20 cellular contexts compared by ENCODE assay signal in the genomic region with DNA sequence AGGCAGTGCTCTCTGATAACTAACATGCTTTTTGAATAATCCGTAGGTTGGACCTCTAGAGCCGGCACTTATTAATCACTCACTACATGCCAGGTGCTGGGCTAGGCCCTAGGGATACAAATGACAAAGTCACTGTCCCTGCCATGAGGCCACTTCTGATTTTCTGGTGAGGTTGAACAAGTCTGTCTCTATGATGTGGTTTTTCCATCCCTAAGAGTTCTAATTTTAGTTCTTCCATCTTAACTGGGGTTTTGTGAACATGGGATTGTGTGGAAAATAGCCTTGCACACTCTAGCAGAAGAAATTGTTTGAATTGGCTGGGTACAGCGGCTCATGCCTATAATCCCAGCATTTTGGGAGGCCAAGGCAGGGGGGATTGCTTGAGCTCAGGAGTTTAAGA.
DNase-seq lines count a peak whose midpoint lies in the region; ATAC-seq and TF ChIP-seq lines count a peak whose summit lies in the region.
"Had no signal": no experiment of that assay in that cellular context is flagged by ENCODE, and none has a peak within 500 bp of the region (broad histone marks: within the 10 kb centered on the region; RNA-seq: fewer than 3 reads in every experiment).

No MANE protein-coding gene starts in this region.

- no peak overlapping the region for H3K27ac ChIP-seq in Karpas-422 (ENCODE audit: low read length)
- H3K27ac ChIP-seq in coronary artery: peak overlapping the region in 1 of 2 donors; percentile 38
- H3K27ac ChIP-seq in thoracic aorta: peak overlapping the region in 1 of 2 donors; percentile 23
- H3K27ac ChIP-seq: BLaER1, C4-2B had no signal

- H3K36me3 ChIP-seq in Karpas-422 (ENCODE audit: insufficient read depth, low read length) (no peaks in the 10 kb centered on the region), thoracic aorta (no peaks in the 10 kb centered on the region)
- H3K36me3 ChIP-seq: BLaER1, HAP-1 had no signal

- H3K9me3 Mint-ChIP-seq in mesothelial cell of epicardium: no peaks in the 10 kb centered on the region
- H3K9me3 Mint-ChIP-seq in activated CD4-positive, alpha-beta T cell treated with anti-CD3 and anti-CD28 coated beads for 36 hours (ENCODE audit: low read depth): no peaks in the 10 kb centered on the region
- H3K9me3 Mint-ChIP-seq: CD4-positive, CD25-positive, alpha-beta regulatory T cell; CD8-positive, alpha-beta T cell; HFFc6 had no signal

- no peak overlapping the region for H2AFZ ChIP-seq in Karpas-422 (ENCODE audit: low read length)

- H3K27me3 Mint-ChIP-seq in mesothelial cell of epicardium (ENCODE audit: low read depth): no peaks in the 10 kb centered on the region
- no peaks in the 10 kb centered on the region for H3K27me3 Mint-ChIP-seq in activated CD4-positive, alpha-beta T cell treated with anti-CD3 and anti-CD28 coated beads for 36 hours

- H3K79me2 ChIP-seq in Karpas-422 (ENCODE audit: low read length): no peaks in the 10 kb centered on the region

- H3K27ac Mint-ChIP-seq in mesothelial cell of epicardium: peak overlapping the region; percentile 47
- no peak overlapping the region for H3K27ac Mint-ChIP-seq in activated CD4-positive, alpha-beta T cell treated with anti-CD3 and anti-CD28 coated beads for 36 hours
- H3K27ac Mint-ChIP-seq: CD4-positive, CD25-positive, alpha-beta regulatory T cell; CD8-positive, alpha-beta T cell; HFFc6 had no signal

- DNase-seq in Karpas-422: peak; percentile 21
- DNase-seq in coronary artery (ENCODE audit: low spot score): peak; percentile 26
- no peak for DNase-seq in mesothelial cell of epicardium (ENCODE audit: low spot score in 2 of 2, unreplicated experiment in 2 of 2)
- no peak for DNase-seq in thoracic aorta (ENCODE audit: low spot score)
- DNase-seq in posterior vena cava (ENCODE audit: low spot score): no peak
- no peak for DNase-seq in activated CD4-positive, alpha-beta T cell treated with anti-CD3 and anti-CD28 coated beads for 36 hours
- no peak for DNase-seq in stimulated activated naive CD4-positive, alpha-beta T cell treated with Interleukin-2 at 50 U/mL for 16 hours (lab: John Stamatoyannopoulos, UW)
- DNase-seq: Caco-2; CD4-positive, CD25-positive, alpha-beta regulatory T cell; DMS 273 treated with DMSO at 0.1 percent for 48 hours; DMS79; EL; GDM1; GOT3; HFFc6 had no signal

- no peaks in the 10 kb centered on the region for H3K9me2 ChIP-seq in Karpas-422 (replicated peaks; ENCODE audit: insufficient read depth, low read length)

- H3K4me3 Mint-ChIP-seq in mesothelial cell of epicardium: no peak overlapping the region
- no peak overlapping the region for H3K4me3 Mint-ChIP-seq in activated CD4-positive, alpha-beta T cell treated with anti-CD3 and anti-CD28 coated beads for 36 hours
- H3K4me3 Mint-ChIP-seq: CD4-positive, CD25-positive, alpha-beta regulatory T cell; CD8-positive, alpha-beta T cell; HFFc6 had no signal

- H4K20me1 ChIP-seq in Karpas-422 (ENCODE audit: insufficient read depth, low read depth, low read length): no peaks in the 10 kb centered on the region
- H4K20me1 ChIP-seq: BLaER1 had no signal

- no peak for TF ChIP-seq CTCF in coronary artery (IDR thresholded peaks at IDR 0.05)
- TF ChIP-seq CTCF in mesothelial cell of epicardium (IDR thresholded peaks at IDR 0.05; ENCODE audit: unreplicated experiment): no peak
- no peak for TF ChIP-seq CTCF in thoracic aorta (IDR thresholded peaks at IDR 0.05)

- H3K27me3 ChIP-seq in Karpas-422 (ENCODE audit: low read length) (no peaks in the 10 kb centered on the region), thoracic aorta (replicated peaks; ENCODE audit: insufficient read depth) (no peaks in the 10 kb centered on the region)
- H3K27me3 ChIP-seq: BLaER1 had no signal

- H3K4me2 ChIP-seq in Karpas-422 (ENCODE audit: low read depth, low read length, poor library complexity, severe bottlenecking): no peak overlapping the region
- H3K4me2 ChIP-seq: BLaER1 had no signal

- H3K4me1 Mint-ChIP-seq in mesothelial cell of epicardium: peaks cover 18% of the 10 kb centered on the region
- H3K4me1 Mint-ChIP-seq in activated CD4-positive, alpha-beta T cell treated with anti-CD3 and anti-CD28 coated beads for 36 hours: peaks cover 15% of the 10 kb centered on the region

- H3K4me3 ChIP-seq in Karpas-422 (ENCODE audit: low read length): no peak overlapping the region
- H3K4me3 ChIP-seq in coronary artery: no peak overlapping the region
- no peak overlapping the region for H3K4me3 ChIP-seq in thoracic aorta
- H3K4me3 ChIP-seq: BLaER1, HAP-1 had no signal

- CTCF ChIA-PET in activated CD4-positive, alpha-beta T cell treated with anti-CD3 and anti-CD28 coated beads for 36 hours (lab: Charles Lee): interaction anchor here (0.6 kb wide), 1 partner anchor 21 kb away, joined by 3 read pairs; no protein-coding TSS in a partner anchor

- H3K36me3 Mint-ChIP-seq in mesothelial cell of epicardium: no peaks in the 10 kb centered on the region
- H3K36me3 Mint-ChIP-seq in activated CD4-positive, alpha-beta T cell treated with anti-CD3 and anti-CD28 coated beads for 36 hours (ENCODE audit: low read depth): no peaks in the 10 kb centered on the region
- H3K36me3 Mint-ChIP-seq: CD4-positive, CD25-positive, alpha-beta regulatory T cell; CD8-positive, alpha-beta T cell had no signal

- intact Hi-C loops in posterior vena cava (cut with DNase I): no loop called here
- intact Hi-C loops in activated CD4-positive, alpha-beta T cell treated with anti-CD3 and anti-CD28 coated beads for 36 hours (cut with DNase I, micrococcal nuclease): loop anchor here in 1 of 2 experiments (5.0 kb wide), 1 partner anchor 743 kb away; a partner anchor contains a TSS

- H3K4me1 ChIP-seq in Karpas-422 (ENCODE audit: low read length) (no peaks in the 10 kb centered on the region), thoracic aorta (ENCODE audit: control insufficient read depth in 1 of 2, low read depth in 2 of 2) (peaks cover 0 to 10% of the 10 kb centered on the region in 2 donors)
- H3K4me1 ChIP-seq: HAP-1 had no signal

- POLR2A ChIA-PET in activated CD4-positive, alpha-beta T cell treated with anti-CD3 and anti-CD28 coated beads for 36 hours (lab: Charles Lee): no interaction called here

- peak; percentile 40 for ATAC-seq in thoracic aorta (ENCODE audit: insufficient number of reproducible peaks, low FRiP score, low read depth)
- ATAC-seq in HG03439 (IDR thresholded peaks at IDR 0.05; ENCODE audit: unreplicated experiment): no peak
- ATAC-seq in activated CD4-positive, alpha-beta T cell treated with anti-CD3 and anti-CD28 coated beads for 36 hours: no peak
- ATAC-seq: CD8-positive, alpha-beta T cell had no signal

- H3K9me3 ChIP-seq in Karpas-422 (ENCODE audit: low read length) (no peaks in the 10 kb centered on the region), thoracic aorta (no peaks in the 10 kb centered on the region)
- H3K9me3 ChIP-seq: BLaER1, Caco-2, HAP-1 had no signal

- no peak overlapping the region for H3K9ac ChIP-seq in Karpas-422 (ENCODE audit: low read length)
- H3K9ac ChIP-seq: BLaER1 had no signal

Comparison
In these comparisons a context has a peak if more than half of its experiments do, and no peak if none do; other contexts are left out.
1. DNase-seq: peak in Karpas-422 (single experiment) and coronary artery (single experiment); none in mesothelial cell of epicardium (0 of 2), thoracic aorta (single experiment), posterior vena cava (single experiment), activated CD4-positive, alpha-beta T cell treated with anti-CD3 and anti-CD28 coated beads for 36 hours (single experiment) and stimulated activated naive CD4-positive, alpha-beta T cell treated with Interleukin-2 at 50 U/mL for 16 hours (single experiment).